Comparison of ENCODE assay signal across 1 cellular context in the genomic region with DNA sequence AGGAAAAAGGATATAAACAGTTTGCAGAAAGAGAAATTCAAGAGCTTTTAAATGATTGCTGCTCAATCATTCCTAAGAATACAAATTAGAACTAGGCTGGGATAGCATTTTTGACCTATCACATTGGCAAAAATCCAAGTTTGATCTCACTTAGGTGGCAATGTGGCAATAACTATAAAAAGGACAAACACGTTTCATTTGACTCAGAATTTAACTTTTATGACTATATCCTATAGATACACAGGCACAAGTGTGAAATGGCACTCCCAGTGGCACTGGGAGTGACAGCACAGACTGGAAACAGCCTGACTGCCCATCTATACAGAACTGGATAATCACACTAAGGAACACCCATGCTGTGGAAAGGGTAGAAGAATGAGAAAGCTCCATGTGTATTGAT.
TF ChIP-seq lines count a peak whose summit lies in the region.

No MANE protein-coding gene starts in this region.

TF ChIP-seq in SK-N-SH, 30 proteins besides CTCF, POLR2A, EP300 and RAD21:
- TF ChIP-seq TAF1 (IDR thresholded peaks at IDR 0.05; ENCODE audit: borderline replicate concordance, low read depth, low read length): no peak
- no peak for TF ChIP-seq MEF2A (IDR thresholded peaks at IDR 0.05; ENCODE audit: borderline replicate concordance, low read depth)
- no peak for TF ChIP-seq JUND (IDR thresholded peaks at IDR 0.05)
- TF ChIP-seq TCF12 (IDR thresholded peaks at IDR 0.05): no peak
- no peak for TF ChIP-seq IRF3 (IDR thresholded peaks at IDR 0.05; ENCODE audit: low read depth, low read length)
- TF ChIP-seq NFIC (IDR thresholded peaks at IDR 0.05; ENCODE audit: borderline replicate concordance): no peak
- TF ChIP-seq POLR2AphosphoS5 (IDR thresholded peaks at IDR 0.05; ENCODE audit: low read depth, low read length): no peak
- TF ChIP-seq YY1 (IDR thresholded peaks at IDR 0.05; ENCODE audit: low read depth): no peak
- TF ChIP-seq GATA2 (CRISPR knock-in tag; IDR thresholded peaks at IDR 0.05): no peak
- no peak for TF ChIP-seq RXRA (IDR thresholded peaks at IDR 0.05; ENCODE audit: borderline replicate concordance, low read depth)
TF ChIP-seq in SK-N-SH: peak in this region for 0.
